1 cellular context compared by ENCODE assay signal in the genomic region with DNA sequence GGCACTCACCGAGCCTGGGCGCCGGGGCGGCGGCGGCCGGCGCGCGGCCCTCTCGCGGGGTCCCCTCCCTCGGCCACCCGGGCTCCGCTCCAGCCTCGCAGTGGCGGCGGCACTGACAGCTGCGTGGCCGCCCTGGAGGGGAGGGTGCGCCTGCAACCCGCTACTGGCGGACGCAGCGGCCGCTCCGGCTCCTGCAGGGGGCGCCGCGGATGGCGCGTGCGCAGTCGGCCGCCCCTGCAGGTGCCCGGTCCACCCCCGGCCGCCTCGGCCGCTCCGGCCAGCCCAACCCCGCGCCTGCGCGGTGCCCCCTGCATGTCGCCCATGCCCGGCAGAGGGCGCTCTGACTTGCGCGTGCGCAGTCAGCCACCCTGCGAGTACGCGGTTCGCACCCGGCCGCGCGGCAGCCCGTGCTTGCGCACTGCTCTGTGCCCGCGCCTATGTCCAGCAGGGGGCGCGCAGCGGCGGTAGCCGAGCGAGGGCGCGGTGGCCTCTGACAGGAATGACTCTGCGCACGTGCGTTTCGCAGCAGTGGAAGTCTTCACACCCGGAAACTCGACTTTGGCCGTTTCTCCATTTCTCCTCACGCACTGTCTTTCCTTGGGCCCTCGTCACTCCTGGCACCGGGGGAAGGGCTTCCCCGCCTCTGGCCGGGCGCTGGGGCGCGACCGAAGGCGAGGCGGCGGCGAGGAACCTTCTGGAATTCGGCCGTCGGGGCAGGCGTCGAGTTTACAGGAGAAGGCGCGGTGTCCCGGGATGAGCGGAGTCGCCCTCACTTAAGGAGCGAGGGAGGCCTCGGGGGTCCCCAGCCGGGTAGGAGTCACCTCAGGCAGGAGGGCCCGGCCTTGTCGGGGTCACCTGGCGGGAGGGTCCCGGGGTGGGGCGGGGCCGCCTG.
TF ChIP-seq lines count a peak whose summit lies in the region.

A gene (minus strand): TSS at position 165 of the 892 bp plus-strand sequence. CDS start 14,262 bp downstream, outside the sequence.

TF ChIP-seq in HepG2, 621 proteins besides CTCF, POLR2A, EP300 and RAD21 (continued from another document and continues in another):
- peak; percentile 98 for TF ChIP-seq HIVEP1 (CRISPR knock-in tag; IDR thresholded peaks at IDR 0.05)
- TF ChIP-seq, protein P1, sequence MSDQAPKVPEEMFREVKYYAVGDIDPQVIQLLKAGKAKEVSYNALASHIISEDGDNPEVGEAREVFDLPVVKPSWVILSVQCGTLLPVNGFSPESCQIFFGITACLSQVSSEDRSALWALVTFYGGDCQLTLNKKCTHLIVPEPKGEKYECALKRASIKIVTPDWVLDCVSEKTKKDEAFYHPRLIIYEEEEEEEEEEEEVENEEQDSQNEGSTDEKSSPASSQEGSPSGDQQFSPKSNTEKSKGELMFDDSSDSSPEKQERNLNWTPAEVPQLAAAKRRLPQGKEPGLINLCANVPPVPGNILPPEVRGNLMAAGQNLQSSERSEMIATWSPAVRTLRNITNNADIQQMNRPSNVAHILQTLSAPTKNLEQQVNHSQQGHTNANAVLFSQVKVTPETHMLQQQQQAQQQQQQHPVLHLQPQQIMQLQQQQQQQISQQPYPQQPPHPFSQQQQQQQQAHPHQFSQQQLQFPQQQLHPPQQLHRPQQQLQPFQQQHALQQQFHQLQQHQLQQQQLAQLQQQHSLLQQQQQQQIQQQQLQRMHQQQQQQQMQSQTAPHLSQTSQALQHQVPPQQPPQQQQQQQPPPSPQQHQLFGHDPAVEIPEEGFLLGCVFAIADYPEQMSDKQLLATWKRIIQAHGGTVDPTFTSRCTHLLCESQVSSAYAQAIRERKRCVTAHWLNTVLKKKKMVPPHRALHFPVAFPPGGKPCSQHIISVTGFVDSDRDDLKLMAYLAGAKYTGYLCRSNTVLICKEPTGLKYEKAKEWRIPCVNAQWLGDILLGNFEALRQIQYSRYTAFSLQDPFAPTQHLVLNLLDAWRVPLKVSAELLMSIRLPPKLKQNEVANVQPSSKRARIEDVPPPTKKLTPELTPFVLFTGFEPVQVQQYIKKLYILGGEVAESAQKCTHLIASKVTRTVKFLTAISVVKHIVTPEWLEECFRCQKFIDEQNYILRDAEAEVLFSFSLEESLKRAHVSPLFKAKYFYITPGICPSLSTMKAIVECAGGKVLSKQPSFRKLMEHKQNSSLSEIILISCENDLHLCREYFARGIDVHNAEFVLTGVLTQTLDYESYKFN (CRISPR knock-in tag; conservative IDR thresholded peaks at IDR 0.05) = peak; percentile 62
- no peak for TF ChIP-seq GATA4 (IDR thresholded peaks at IDR 0.05; ENCODE audit: borderline replicate concordance, low read depth)
- TF ChIP-seq PHF21A (CRISPR knock-in tag; IDR thresholded peaks at IDR 0.05) = peak; percentile 71
- peak; percentile 82; the same call in 1 of the 2 replicates for TF ChIP-seq ZNF567 (CRISPR knock-in tag; IDR thresholded peaks at IDR 0.05; ENCODE audit: borderline replicate concordance)
- peak; percentile 74 for TF ChIP-seq ZKSCAN8 (CRISPR knock-in tag; IDR thresholded peaks at IDR 0.05; ENCODE audit: borderline replicate concordance)
- peak; percentile 98 for TF ChIP-seq ZFP37 (CRISPR knock-in tag; IDR thresholded peaks at IDR 0.05; ENCODE audit: borderline replicate concordance)
- no peak for TF ChIP-seq CEBPB (IDR thresholded peaks at IDR 0.05; ENCODE audit: borderline replicate concordance, low read depth, low read length)
- TF ChIP-seq, protein P2, sequence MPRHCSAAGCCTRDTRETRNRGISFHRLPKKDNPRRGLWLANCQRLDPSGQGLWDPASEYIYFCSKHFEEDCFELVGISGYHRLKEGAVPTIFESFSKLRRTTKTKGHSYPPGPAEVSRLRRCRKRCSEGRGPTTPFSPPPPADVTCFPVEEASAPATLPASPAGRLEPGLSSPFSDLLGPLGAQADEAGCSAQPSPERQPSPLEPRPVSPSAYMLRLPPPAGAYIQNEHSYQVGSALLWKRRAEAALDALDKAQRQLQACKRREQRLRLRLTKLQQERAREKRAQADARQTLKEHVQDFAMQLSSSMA (CRISPR knock-in tag; IDR thresholded peaks at IDR 0.05) = peak; percentile 84; the same call in 1 of the 2 replicates
- TF ChIP-seq ZNF558 (CRISPR knock-in tag; IDR thresholded peaks at IDR 0.05; ENCODE audit: borderline replicate concordance) = peak; percentile 98; the same call in 1 of the 2 replicates
- TF ChIP-seq, protein P3, sequence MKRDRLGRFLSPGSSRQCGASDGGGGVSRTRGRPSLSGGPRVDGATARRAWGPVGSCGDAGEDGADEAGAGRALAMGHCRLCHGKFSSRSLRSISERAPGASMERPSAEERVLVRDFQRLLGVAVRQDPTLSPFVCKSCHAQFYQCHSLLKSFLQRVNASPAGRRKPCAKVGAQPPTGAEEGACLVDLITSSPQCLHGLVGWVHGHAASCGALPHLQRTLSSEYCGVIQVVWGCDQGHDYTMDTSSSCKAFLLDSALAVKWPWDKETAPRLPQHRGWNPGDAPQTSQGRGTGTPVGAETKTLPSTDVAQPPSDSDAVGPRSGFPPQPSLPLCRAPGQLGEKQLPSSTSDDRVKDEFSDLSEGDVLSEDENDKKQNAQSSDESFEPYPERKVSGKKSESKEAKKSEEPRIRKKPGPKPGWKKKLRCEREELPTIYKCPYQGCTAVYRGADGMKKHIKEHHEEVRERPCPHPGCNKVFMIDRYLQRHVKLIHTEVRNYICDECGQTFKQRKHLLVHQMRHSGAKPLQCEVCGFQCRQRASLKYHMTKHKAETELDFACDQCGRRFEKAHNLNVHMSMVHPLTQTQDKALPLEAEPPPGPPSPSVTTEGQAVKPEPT (CRISPR knock-in tag; IDR thresholded peaks at IDR 0.05; ENCODE audit: low read depth) = peak; percentile 97
- TF ChIP-seq MIXL1 (CRISPR knock-in tag; IDR thresholded peaks at IDR 0.05) = peak; percentile 74
- TF ChIP-seq TAF1 (CRISPR knock-in tag; IDR thresholded peaks at IDR 0.05) = 0 out of 2 replicates have a peak, but pooled peaks have one; percentile 35
- peak; percentile 84; the same call in 1 of the 2 replicates for TF ChIP-seq XBP1 (CRISPR knock-in tag; IDR thresholded peaks at IDR 0.05)
- peak; percentile 88 for TF ChIP-seq FOXM1 (CRISPR knock-in tag; IDR thresholded peaks at IDR 0.05)
- TF ChIP-seq MAFK (conservative IDR thresholded peaks at IDR 0.05 in 1 of 2, IDR thresholded peaks at IDR 0.05 in 1 of 2; ENCODE audit: low read length in 2 of 2) = no peak
- TF ChIP-seq, protein P4, sequence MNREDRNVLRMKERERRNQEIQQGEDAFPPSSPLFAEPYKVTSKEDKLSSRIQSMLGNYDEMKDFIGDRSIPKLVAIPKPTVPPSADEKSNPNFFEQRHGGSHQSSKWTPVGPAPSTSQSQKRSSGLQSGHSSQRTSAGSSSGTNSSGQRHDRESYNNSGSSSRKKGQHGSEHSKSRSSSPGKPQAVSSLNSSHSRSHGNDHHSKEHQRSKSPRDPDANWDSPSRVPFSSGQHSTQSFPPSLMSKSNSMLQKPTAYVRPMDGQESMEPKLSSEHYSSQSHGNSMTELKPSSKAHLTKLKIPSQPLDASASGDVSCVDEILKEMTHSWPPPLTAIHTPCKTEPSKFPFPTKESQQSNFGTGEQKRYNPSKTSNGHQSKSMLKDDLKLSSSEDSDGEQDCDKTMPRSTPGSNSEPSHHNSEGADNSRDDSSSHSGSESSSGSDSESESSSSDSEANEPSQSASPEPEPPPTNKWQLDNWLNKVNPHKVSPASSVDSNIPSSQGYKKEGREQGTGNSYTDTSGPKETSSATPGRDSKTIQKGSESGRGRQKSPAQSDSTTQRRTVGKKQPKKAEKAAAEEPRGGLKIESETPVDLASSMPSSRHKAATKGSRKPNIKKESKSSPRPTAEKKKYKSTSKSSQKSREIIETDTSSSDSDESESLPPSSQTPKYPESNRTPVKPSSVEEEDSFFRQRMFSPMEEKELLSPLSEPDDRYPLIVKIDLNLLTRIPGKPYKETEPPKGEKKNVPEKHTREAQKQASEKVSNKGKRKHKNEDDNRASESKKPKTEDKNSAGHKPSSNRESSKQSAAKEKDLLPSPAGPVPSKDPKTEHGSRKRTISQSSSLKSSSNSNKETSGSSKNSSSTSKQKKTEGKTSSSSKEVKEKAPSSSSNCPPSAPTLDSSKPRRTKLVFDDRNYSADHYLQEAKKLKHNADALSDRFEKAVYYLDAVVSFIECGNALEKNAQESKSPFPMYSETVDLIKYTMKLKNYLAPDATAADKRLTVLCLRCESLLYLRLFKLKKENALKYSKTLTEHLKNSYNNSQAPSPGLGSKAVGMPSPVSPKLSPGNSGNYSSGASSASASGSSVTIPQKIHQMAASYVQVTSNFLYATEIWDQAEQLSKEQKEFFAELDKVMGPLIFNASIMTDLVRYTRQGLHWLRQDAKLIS (CRISPR knock-in tag; IDR thresholded peaks at IDR 0.05) = no peak
- TF ChIP-seq, protein P5, sequence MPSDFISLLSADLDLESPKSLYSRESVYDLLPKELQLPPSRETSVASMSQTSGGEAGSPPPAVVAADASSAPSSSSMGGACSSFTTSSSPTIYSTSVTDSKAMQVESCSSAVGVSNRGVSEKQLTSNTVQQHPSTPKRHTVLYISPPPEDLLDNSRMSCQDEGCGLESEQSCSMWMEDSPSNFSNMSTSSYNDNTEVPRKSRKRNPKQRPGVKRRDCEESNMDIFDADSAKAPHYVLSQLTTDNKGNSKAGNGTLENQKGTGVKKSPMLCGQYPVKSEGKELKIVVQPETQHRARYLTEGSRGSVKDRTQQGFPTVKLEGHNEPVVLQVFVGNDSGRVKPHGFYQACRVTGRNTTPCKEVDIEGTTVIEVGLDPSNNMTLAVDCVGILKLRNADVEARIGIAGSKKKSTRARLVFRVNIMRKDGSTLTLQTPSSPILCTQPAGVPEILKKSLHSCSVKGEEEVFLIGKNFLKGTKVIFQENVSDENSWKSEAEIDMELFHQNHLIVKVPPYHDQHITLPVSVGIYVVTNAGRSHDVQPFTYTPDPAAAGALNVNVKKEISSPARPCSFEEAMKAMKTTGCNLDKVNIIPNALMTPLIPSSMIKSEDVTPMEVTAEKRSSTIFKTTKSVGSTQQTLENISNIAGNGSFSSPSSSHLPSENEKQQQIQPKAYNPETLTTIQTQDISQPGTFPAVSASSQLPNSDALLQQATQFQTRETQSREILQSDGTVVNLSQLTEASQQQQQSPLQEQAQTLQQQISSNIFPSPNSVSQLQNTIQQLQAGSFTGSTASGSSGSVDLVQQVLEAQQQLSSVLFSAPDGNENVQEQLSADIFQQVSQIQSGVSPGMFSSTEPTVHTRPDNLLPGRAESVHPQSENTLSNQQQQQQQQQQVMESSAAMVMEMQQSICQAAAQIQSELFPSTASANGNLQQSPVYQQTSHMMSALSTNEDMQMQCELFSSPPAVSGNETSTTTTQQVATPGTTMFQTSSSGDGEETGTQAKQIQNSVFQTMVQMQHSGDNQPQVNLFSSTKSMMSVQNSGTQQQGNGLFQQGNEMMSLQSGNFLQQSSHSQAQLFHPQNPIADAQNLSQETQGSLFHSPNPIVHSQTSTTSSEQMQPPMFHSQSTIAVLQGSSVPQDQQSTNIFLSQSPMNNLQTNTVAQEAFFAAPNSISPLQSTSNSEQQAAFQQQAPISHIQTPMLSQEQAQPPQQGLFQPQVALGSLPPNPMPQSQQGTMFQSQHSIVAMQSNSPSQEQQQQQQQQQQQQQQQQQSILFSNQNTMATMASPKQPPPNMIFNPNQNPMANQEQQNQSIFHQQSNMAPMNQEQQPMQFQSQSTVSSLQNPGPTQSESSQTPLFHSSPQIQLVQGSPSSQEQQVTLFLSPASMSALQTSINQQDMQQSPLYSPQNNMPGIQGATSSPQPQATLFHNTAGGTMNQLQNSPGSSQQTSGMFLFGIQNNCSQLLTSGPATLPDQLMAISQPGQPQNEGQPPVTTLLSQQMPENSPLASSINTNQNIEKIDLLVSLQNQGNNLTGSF (CRISPR knock-in tag; IDR thresholded peaks at IDR 0.05) = peak; percentile 98
- TF ChIP-seq, protein P6, sequence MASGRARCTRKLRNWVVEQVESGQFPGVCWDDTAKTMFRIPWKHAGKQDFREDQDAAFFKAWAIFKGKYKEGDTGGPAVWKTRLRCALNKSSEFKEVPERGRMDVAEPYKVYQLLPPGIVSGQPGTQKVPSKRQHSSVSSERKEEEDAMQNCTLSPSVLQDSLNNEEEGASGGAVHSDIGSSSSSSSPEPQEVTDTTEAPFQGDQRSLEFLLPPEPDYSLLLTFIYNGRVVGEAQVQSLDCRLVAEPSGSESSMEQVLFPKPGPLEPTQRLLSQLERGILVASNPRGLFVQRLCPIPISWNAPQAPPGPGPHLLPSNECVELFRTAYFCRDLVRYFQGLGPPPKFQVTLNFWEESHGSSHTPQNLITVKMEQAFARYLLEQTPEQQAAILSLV (CRISPR knock-in tag; IDR thresholded peaks at IDR 0.05; ENCODE audit: borderline replicate concordance) = peak; percentile 94
- no peak; the same call in 1 of the 2 replicates for TF ChIP-seq ZNF569 (CRISPR knock-in tag; IDR thresholded peaks at IDR 0.05; ENCODE audit: borderline replicate concordance)
- TF ChIP-seq, protein P7, sequence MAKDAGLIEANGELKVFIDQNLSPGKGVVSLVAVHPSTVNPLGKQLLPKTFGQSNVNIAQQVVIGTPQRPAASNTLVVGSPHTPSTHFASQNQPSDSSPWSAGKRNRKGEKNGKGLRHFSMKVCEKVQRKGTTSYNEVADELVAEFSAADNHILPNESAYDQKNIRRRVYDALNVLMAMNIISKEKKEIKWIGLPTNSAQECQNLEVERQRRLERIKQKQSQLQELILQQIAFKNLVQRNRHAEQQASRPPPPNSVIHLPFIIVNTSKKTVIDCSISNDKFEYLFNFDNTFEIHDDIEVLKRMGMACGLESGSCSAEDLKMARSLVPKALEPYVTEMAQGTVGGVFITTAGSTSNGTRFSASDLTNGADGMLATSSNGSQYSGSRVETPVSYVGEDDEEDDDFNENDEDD (CRISPR knock-in tag; IDR thresholded peaks at IDR 0.05; ENCODE audit: borderline replicate concordance) = peak; percentile 98
- peak; percentile 92 for TF ChIP-seq SALL2 (CRISPR knock-in tag; IDR thresholded peaks at IDR 0.05)
- no peak for TF ChIP-seq HDAC6 (IDR thresholded peaks at IDR 0.05; ENCODE audit: low read depth, low read length)
- no peak for TF ChIP-seq POLR2AphosphoS2 (IDR thresholded peaks at IDR 0.05; ENCODE audit: low read depth, low read length)
- TF ChIP-seq NCOA2 (CRISPR knock-in tag; IDR thresholded peaks at IDR 0.05) = peak; percentile 62; the same call in 1 of the 2 replicates
- TF ChIP-seq, protein P8, sequence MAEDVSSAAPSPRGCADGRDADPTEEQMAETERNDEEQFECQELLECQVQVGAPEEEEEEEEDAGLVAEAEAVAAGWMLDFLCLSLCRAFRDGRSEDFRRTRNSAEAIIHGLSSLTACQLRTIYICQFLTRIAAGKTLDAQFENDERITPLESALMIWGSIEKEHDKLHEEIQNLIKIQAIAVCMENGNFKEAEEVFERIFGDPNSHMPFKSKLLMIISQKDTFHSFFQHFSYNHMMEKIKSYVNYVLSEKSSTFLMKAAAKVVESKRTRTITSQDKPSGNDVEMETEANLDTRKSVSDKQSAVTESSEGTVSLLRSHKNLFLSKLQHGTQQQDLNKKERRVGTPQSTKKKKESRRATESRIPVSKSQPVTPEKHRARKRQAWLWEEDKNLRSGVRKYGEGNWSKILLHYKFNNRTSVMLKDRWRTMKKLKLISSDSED (CRISPR knock-in tag; IDR thresholded peaks at IDR 0.05) = 0 out of 2 replicates have a peak, but pooled peaks have one; percentile 48
- no peak for TF ChIP-seq ZNF619 (CRISPR knock-in tag; IDR thresholded peaks at IDR 0.05)
- TF ChIP-seq, protein P9, sequence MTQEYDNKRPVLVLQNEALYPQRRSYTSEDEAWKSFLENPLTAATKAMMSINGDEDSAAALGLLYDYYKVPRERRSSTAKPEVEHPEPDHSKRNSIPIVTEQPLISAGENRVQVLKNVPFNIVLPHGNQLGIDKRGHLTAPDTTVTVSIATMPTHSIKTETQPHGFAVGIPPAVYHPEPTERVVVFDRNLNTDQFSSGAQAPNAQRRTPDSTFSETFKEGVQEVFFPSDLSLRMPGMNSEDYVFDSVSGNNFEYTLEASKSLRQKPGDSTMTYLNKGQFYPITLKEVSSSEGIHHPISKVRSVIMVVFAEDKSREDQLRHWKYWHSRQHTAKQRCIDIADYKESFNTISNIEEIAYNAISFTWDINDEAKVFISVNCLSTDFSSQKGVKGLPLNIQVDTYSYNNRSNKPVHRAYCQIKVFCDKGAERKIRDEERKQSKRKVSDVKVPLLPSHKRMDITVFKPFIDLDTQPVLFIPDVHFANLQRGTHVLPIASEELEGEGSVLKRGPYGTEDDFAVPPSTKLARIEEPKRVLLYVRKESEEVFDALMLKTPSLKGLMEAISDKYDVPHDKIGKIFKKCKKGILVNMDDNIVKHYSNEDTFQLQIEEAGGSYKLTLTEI (CRISPR knock-in tag; conservative IDR thresholded peaks at IDR 0.05) = no peak
- TF ChIP-seq ZBTB20 (CRISPR knock-in tag; IDR thresholded peaks at IDR 0.05; ENCODE audit: borderline replicate concordance, low read depth) = peak; percentile 92
- TF ChIP-seq HDAC2 (CRISPR knock-in tag; IDR thresholded peaks at IDR 0.05) = peak; percentile 86
